20 cellular contexts compared by ENCODE assay signal in the genomic region with DNA sequence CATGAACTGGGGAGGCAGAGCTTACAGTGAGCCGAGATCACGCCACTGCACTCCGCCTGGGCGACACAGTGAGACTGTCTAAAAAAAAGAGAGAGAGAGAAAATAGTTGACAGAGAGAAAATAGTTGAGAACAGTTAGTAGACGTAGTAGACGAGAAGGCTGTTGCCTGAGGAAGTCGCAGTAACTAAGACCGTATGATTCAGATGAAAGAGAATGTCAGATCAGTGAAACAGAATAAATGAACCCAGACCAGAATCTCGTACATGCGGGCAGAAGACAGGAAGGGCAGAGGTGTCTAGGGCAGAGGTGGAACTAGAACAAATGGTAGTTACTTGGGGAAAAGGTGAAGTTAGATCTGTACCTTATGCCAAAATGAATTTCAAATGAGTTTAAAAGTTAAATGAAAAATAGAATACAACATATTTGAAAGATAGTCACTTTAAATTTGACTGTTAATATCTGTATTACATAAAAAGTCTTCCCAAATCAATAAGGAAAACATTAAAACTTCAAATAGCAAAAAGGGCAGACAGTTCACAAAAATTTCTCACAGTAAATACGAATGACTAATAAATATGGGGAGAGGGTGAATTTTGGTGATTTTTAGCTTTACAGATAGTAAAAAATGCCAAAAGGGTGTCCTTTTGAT. TPM values are rescaled to one million over a fixed set of nuclear protein-coding genes. Genes with fewer than 3 reads are reported as not detected.
DNase-seq lines count a peak whose midpoint lies in the region; ATAC-seq and TF ChIP-seq lines count a peak whose summit lies in the region.
"Had no signal": no experiment of that assay in that cellular context is flagged by ENCODE, and none has a peak within 500 bp of the region (broad histone marks: within the 10 kb centered on the region; RNA-seq: fewer than 3 reads in every experiment).

No MANE protein-coding gene starts in this region.

- no peak overlapping the region for H4K5ac ChIP-seq in IMR-90 (ENCODE audit: low read depth, low read length)

- H3K4me3 ChIP-seq in IMR-90 (ENCODE audit: insufficient read depth, low read depth, low read length): no peak overlapping the region
- H3K4me3 ChIP-seq: neural progenitor cell, Peyer's patch, upper lobe of right lung had no signal

- CTCF ChIA-PET in IMR-90 (lab: Yijun Ruan, JAX): no interaction called here

- in situ Hi-C loops in IMR-90 (cut with MboI; ENCODE audit: low sequenced_read_pairs): loop anchor here (25.0 kb wide), 1 partner anchor 762 kb away; the partner anchor contains the start of gene CCT2

- H2BK5ac ChIP-seq in IMR-90 (ENCODE audit: low read depth, low read length, poor library complexity, severe bottlenecking): no peak overlapping the region

- no peak overlapping the region for H4K8ac ChIP-seq in IMR-90 (ENCODE audit: low read depth in 2 of 2, low read length in 2 of 2)

- H2BK120ac ChIP-seq in IMR-90 (ENCODE audit: low read depth, low read length): no peak overlapping the region

- H3K4me3 Mint-ChIP-seq in natural killer cell (no peak overlapping the region), chondrocyte (ENCODE audit: unreplicated experiment) (no peak overlapping the region), type B pancreatic cell (no peak overlapping the region)
- no peak overlapping the region for H3K4me3 Mint-ChIP-seq in natural killer cell treated with Interleukin-12 subunit alpha and Interleukin-12 subunit beta and Interleukin-15 and Interleukin-18, amount 100 ng/mL, for 72 hours
- H3K4me3 Mint-ChIP-seq: activated B cell treated with CpG ODN at 0.5 μM for 24 hours, endodermal cell, neural progenitor cell had no signal

- H3K27me3 ChIP-seq in IMR-90 (ENCODE audit: control insufficient read depth, insufficient read depth, low read length): no peaks in the 10 kb centered on the region
- H3K27me3 ChIP-seq: neural progenitor cell, Peyer's patch, upper lobe of right lung had no signal

- H2BK15ac ChIP-seq in IMR-90 (ENCODE audit: low read depth, low read length): no peak overlapping the region

- no peak overlapping the region for H2AFZ ChIP-seq in IMR-90 (replicated peaks; ENCODE audit: low read length, poor library complexity)
- H2AFZ ChIP-seq: neural progenitor cell had no signal

- H2AK9ac ChIP-seq in IMR-90 (replicated peaks; ENCODE audit: low read depth, low read length, poor library complexity): no peak overlapping the region

- no peaks in the 10 kb centered on the region for H3K9me3 Mint-ChIP-seq in natural killer cell
- no peaks in the 10 kb centered on the region for H3K9me3 Mint-ChIP-seq in natural killer cell treated with Interleukin-12 subunit alpha and Interleukin-12 subunit beta and Interleukin-15 and Interleukin-18, amount 100 ng/mL, for 72 hours
- no peaks in the 10 kb centered on the region for H3K9me3 Mint-ChIP-seq in chondrocyte (ENCODE audit: low read depth)
- peaks cover 4% of the 10 kb centered on the region for H3K9me3 Mint-ChIP-seq in type B pancreatic cell
- H3K9me3 Mint-ChIP-seq: activated B cell treated with CpG ODN at 0.5 μM for 24 hours, endodermal cell, neural progenitor cell had no signal

- 95% methylated on average over 4 of the region's 11 CpGs; no CpG with 5 or more reads in 1 of the 2 experiments for WGBS in IMR-90 (ENCODE audit: extremely low coverage in 2 of 2, insufficient read length in 1 of 2), 2 experiments

- H3K9me3 ChIP-seq in IMR-90 (ENCODE audit: control insufficient read depth, insufficient read depth, low read length): no peaks in the 10 kb centered on the region
- H3K9me3 ChIP-seq: Peyer's patch, upper lobe of right lung had no signal

- H3K27ac Mint-ChIP-seq in natural killer cell: peak overlapping the region; percentile 26 to 69
- H3K27ac Mint-ChIP-seq in natural killer cell treated with Interleukin-12 subunit alpha and Interleukin-12 subunit beta and Interleukin-15 and Interleukin-18, amount 100 ng/mL, for 72 hours: no peak overlapping the region
- peak overlapping the region; percentile 6 for H3K27ac Mint-ChIP-seq in chondrocyte (ENCODE audit: unreplicated experiment)
- H3K27ac Mint-ChIP-seq in type B pancreatic cell: peak overlapping the region; percentile 50
- H3K27ac Mint-ChIP-seq: activated B cell treated with CpG ODN at 0.5 μM for 24 hours, endodermal cell, neural progenitor cell had no signal

- TF ChIP-seq CTCF in natural killer cell (IDR thresholded peaks at IDR 0.05): no peak
- TF ChIP-seq CTCF in IMR-90 (conservative IDR thresholded peaks at IDR 0.05; ENCODE audit: low read depth, low read length): no peak
- no peak for TF ChIP-seq CTCF in chondrocyte (IDR thresholded peaks at IDR 0.05)
- TF ChIP-seq CTCF in type B pancreatic cell (conservative IDR thresholded peaks at IDR 0.05): no peak

- dilution Hi-C loops in IMR-90 (cut with HindIII; ENCODE audit: low sequenced_read_pairs, unreplicated experiment): no loop called here

- no peak overlapping the region for H3K9ac ChIP-seq in IMR-90 (ENCODE audit: low read depth, low read length)
- H3K9ac ChIP-seq: neural progenitor cell had no signal

- H2BK20ac ChIP-seq in IMR-90 (ENCODE audit: low read depth, low read length): no peak overlapping the region

- BruUV-seq in IMR-90 (replicated peaks; lab: Mats Ljungman, UMichigan): no TSS peak

- no peak for ATAC-seq in natural killer cell
- no peak for ATAC-seq in natural killer cell treated with Interleukin-12 subunit alpha and Interleukin-12 subunit beta and Interleukin-15 and Interleukin-18, amount 100 ng/mL, for 72 hours
- ATAC-seq in IMR-90 (ENCODE audit: low read depth): no peak
- ATAC-seq in HG03280 (IDR thresholded peaks at IDR 0.05; ENCODE audit: unreplicated experiment): no peak
- ATAC-seq: left colon, upper lobe of right lung had no signal

- peaks cover 4% of the 10 kb centered on the region for H3K9me1 ChIP-seq in IMR-90 (ENCODE audit: insufficient read depth, low read length)

- peaks cover 6% of the 10 kb centered on the region; the same call in 1 of the 2 replicates for H3K4me1 ChIP-seq in IMR-90 (ENCODE audit: control insufficient read depth, insufficient read depth, low read length)
- H3K4me1 ChIP-seq: neural progenitor cell, Peyer's patch, upper lobe of right lung had no signal

- no peak for TF ChIP-seq POLR2A in IMR-90 (IDR thresholded peaks at IDR 0.05; ENCODE audit: low read depth, low read length)

- H3K18ac ChIP-seq in IMR-90 (ENCODE audit: low read depth, low read length): no peak overlapping the region

- DNase-seq in natural killer cell (no peak), IMR-90 (no peak), chondrocyte (ENCODE audit: low spot score) (no peak), type B pancreatic cell (ENCODE audit: extremely low spot score, unreplicated experiment) (no peak), NCI-H2171 (lab: John Stamatoyannopoulos, UW) (no peak)
- no peak for DNase-seq in natural killer cell treated with Interleukin-12 subunit alpha and Interleukin-12 subunit beta and Interleukin-15 and Interleukin-18, amount 100 ng/mL, for 72 hours (ENCODE audit: low spot score)
- DNase-seq: activated B cell treated with CpG ODN at 0.5 μM for 24 hours; activated gamma-delta T cell treated with Interleukin-2 at 50 U/mL for 16 hours; endodermal cell; left colon; midbrain; NCI-H1092 treated with DMSO at 0.1 percent for 48 hours; NCI-H2029; NCI-H446 treated with DMSO at 0.1 percent for 48 hours; Peyer's patch; small intestine; stimulated activated CD4-positive, alpha-beta T cell treated with anti-CD3 and anti-CD28 coated beads, Interleukin-4, amount 100 ng/mL, for 1 hour; upper lobe of right lung had no signal

- POLR2A ChIA-PET in IMR-90 (lab: Charles Lee; ENCODE audit: unreplicated experiment): no interaction called here

- intact Hi-C loops in natural killer cell (cut with micrococcal nuclease) (no loop called here), IMR-90 (cut with micrococcal nuclease) (no loop called here)

- no peak overlapping the region; the same call in 1 of the 2 replicates for H3K4ac ChIP-seq in IMR-90 (ENCODE audit: low read depth, low read length)

- peaks cover 25 to 27% of the 10 kb centered on the region in 2 experiments for H3K79me1 ChIP-seq in IMR-90 (ENCODE audit: low read depth in 1 of 2, low read length in 2 of 2)

- H3K27me3 Mint-ChIP-seq in natural killer cell (ENCODE audit: low read depth in 2 of 2): no peaks in the 10 kb centered on the region
- H3K27me3 Mint-ChIP-seq in natural killer cell treated with Interleukin-12 subunit alpha and Interleukin-12 subunit beta and Interleukin-15 and Interleukin-18, amount 100 ng/mL, for 72 hours: no peaks in the 10 kb centered on the region
- H3K27me3 Mint-ChIP-seq in chondrocyte (ENCODE audit: low read depth): no peaks in the 10 kb centered on the region
- H3K27me3 Mint-ChIP-seq in type B pancreatic cell: no peaks in the 10 kb centered on the region
- H3K27me3 Mint-ChIP-seq: activated B cell treated with CpG ODN at 0.5 μM for 24 hours had no signal

- no peak overlapping the region for H4K91ac ChIP-seq in IMR-90 (ENCODE audit: insufficient read depth, low read depth, low read length)

- no peak overlapping the region for H3K4me2 ChIP-seq in IMR-90 (ENCODE audit: low read depth, low read length)
- H3K4me2 ChIP-seq: neural progenitor cell had no signal

- H4K20me1 ChIP-seq in IMR-90 (ENCODE audit: insufficient read depth, low read length): peaks cover 46% of the 10 kb centered on the region

- H3K14ac ChIP-seq in IMR-90 (replicated peaks; ENCODE audit: low read depth, low read length): no peak overlapping the region

- H3K36me3 ChIP-seq in IMR-90 (ENCODE audit: control insufficient read depth, insufficient read depth, low read length): peaks cover 50% of the 10 kb centered on the region

- no peak overlapping the region for H3K27ac ChIP-seq in IMR-90 (ENCODE audit: insufficient read depth, low read length)
- H3K27ac ChIP-seq: neural progenitor cell, Peyer's patch, upper lobe of right lung had no signal

- H3K56ac ChIP-seq in IMR-90 (ENCODE audit: extremely low read depth, insufficient read depth, low read length): no peak overlapping the region

- 0 out of 2 replicates have a peak overlapping the region, but pooled peaks have one; percentile 35 for H2AK5ac ChIP-seq in IMR-90 (ENCODE audit: low read depth, low read length)

- TF ChIP-seq RAD21 in IMR-90 (IDR thresholded peaks at IDR 0.05; ENCODE audit: low read length): no peak

- H3K4me1 Mint-ChIP-seq in natural killer cell (peaks cover 13 to 24% of the 10 kb centered on the region in 2 donors), chondrocyte (ENCODE audit: low read depth) (peaks cover 25% of the 10 kb centered on the region), type B pancreatic cell (ENCODE audit: unreplicated experiment) (peaks cover 6% of the 10 kb centered on the region)
- peaks cover 7 to 17% of the 10 kb centered on the region in 2 donors for H3K4me1 Mint-ChIP-seq in natural killer cell treated with Interleukin-12 subunit alpha and Interleukin-12 subunit beta and Interleukin-15 and Interleukin-18, amount 100 ng/mL, for 72 hours (ENCODE audit: low read depth in 2 of 2)
- H3K4me1 Mint-ChIP-seq: neural progenitor cell had no signal

- peaks cover under 1% of the 10 kb centered on the region for H3K36me3 Mint-ChIP-seq in natural killer cell
- H3K36me3 Mint-ChIP-seq in natural killer cell treated with Interleukin-12 subunit alpha and Interleukin-12 subunit beta and Interleukin-15 and Interleukin-18, amount 100 ng/mL, for 72 hours: peaks cover 34% of the 10 kb centered on the region
- H3K36me3 Mint-ChIP-seq in chondrocyte (ENCODE audit: low read depth): peaks cover 32% of the 10 kb centered on the region
- peaks cover 41% of the 10 kb centered on the region for H3K36me3 Mint-ChIP-seq in type B pancreatic cell

- H3K23ac ChIP-seq in IMR-90 (ENCODE audit: low read depth, low read length): 0 out of 2 replicates have a peak overlapping the region, but pooled peaks have one; percentile 4

RNA-seq across cellular contexts. Expression of gene MDM2, which starts 17.7 kb away (rescaled TPM):
- total RNA-seq in natural killer cell (100 to 1,000 TPM; 130 to 143 (median 132) TPM), IMR-90 (2012; rRNA removed) (196 and 235 TPM in 2 replicates), chondrocyte (146 to 160 TPM (median 158 TPM) in 3 replicates), type B pancreatic cell (ENCODE audit: low replicate concordance) (162 and 299 TPM in 2 replicates)
- 100 to 1,000 TPM; 248 to 253 TPM for total RNA-seq in natural killer cell treated with Interleukin-12 subunit alpha and Interleukin-12 subunit beta and Interleukin-15 and Interleukin-18, amount 100 ng/mL, for 72 hours
- 21.0 and 21.9 TPM in 2 replicates for polyA plus RNA-seq in IMR-90 (2012; rRNA removed)
- polyA plus RNA-seq in IMR-90 (2012; cell fraction: cytosol; rRNA removed): 10.1 and 22.8 TPM in 2 replicates
- 11.7 and 38.6 TPM in 2 replicates for polyA plus RNA-seq in IMR-90 (2012; cell fraction: nucleus; rRNA removed; ENCODE audit: low replicate concordance)

Comparison
In these comparisons a context has a peak if more than half of its experiments do, and no peak if none do; other contexts are left out.
1. H3K27ac Mint-ChIP-seq: peak in natural killer cell (2 of 2), chondrocyte (single experiment) and type B pancreatic cell (single experiment); none in natural killer cell treated with Interleukin-12 subunit alpha and Interleukin-12 subunit beta and Interleukin-15 and Interleukin-18, amount 100 ng/mL, for 72 hours (0 of 2).